16 cellular contexts compared by ENCODE assay signal in genomic region chr15:22962611-22963010, GRCh38. TPM values are rescaled to one million over a fixed set of nuclear protein-coding genes. Genes with fewer than 3 reads are reported as not detected.
DNase-seq lines count a peak whose midpoint lies in the region; ATAC-seq and TF ChIP-seq lines count a peak whose summit lies in the region.
"Had no signal": no experiment of that assay in that cellular context is flagged by ENCODE, and none has a peak within 500 bp of the region (broad histone marks: within the 10 kb centered on the region; RNA-seq: fewer than 3 reads in every experiment).

No MANE protein-coding gene starts in this region.

- peaks cover 89% of the 10 kb centered on the region for H3K4me1 ChIP-seq in left ventricle myocardium inferior
- H3K4me1 ChIP-seq in stomach = peaks cover 27 to 87% (median 54%) of the 10 kb centered on the region in 4 donors
- no peaks in the 10 kb centered on the region for H3K4me1 ChIP-seq in SJCRH30

- ATAC-seq in Right ventricle myocardium superior (ENCODE audit: poor library complexity) = no peak

- intact Hi-C loops in left ventricle myocardium inferior (cut with micrococcal nuclease) = no loop called here
- intact Hi-C loops in Right ventricle myocardium superior (cut with DNase I) = no loop called here
- intact Hi-C loops in stomach (cut with DNase I; ENCODE audit: low total_unique reads) = no loop called here

- H3K36me3 ChIP-seq in left ventricle myocardium inferior (peaks cover 5% of the 10 kb centered on the region), stomach (peaks cover 0 to 6% (median 0%) of the 10 kb centered on the region in 4 donors), SJCRH30 (no peaks in the 10 kb centered on the region)

- H3K27ac Mint-ChIP-seq in mesothelial cell of epicardium = peak overlapping the region; percentile 64
- H3K27ac Mint-ChIP-seq: IgD-negative memory B cell had no signal

- H3K27me3 ChIP-seq in left ventricle myocardium inferior (ENCODE audit: low read depth) (no peaks in the 10 kb centered on the region), stomach (no peaks in the 10 kb centered on the region), SJCRH30 (no peaks in the 10 kb centered on the region)

- TF ChIP-seq CTCF in left ventricle myocardium inferior (IDR thresholded peaks at IDR 0.05; ENCODE audit: borderline replicate concordance) (no peak), mesothelial cell of epicardium (IDR thresholded peaks at IDR 0.05; ENCODE audit: unreplicated experiment) (no peak), stomach (IDR thresholded peaks at IDR 0.05) (no peak)

- H3K27ac ChIP-seq in left ventricle myocardium inferior (replicated peaks) (peak overlapping the region; percentile 78), stomach (peak overlapping the region in 3 of 5 donors; percentile 39 to 65 (median 59)), SJCRH30 (no peak overlapping the region)

- no peak for TF ChIP-seq EP300 in stomach (IDR thresholded peaks at IDR 0.05)

- no peaks in the 10 kb centered on the region for H3K9me3 Mint-ChIP-seq in mesothelial cell of epicardium
- H3K9me3 Mint-ChIP-seq: IgD-negative memory B cell had no signal

- H3K4me1 Mint-ChIP-seq in mesothelial cell of epicardium = peaks cover 19% of the 10 kb centered on the region

- H3K4me3 ChIP-seq in left ventricle myocardium inferior = no peak overlapping the region
- H3K4me3 ChIP-seq in stomach = no peak overlapping the region
- H3K4me3 ChIP-seq in SJCRH30 = no peak overlapping the region

- H3K27me3 Mint-ChIP-seq in mesothelial cell of epicardium (ENCODE audit: low read depth) = no peaks in the 10 kb centered on the region

- no peaks in the 10 kb centered on the region for H3K9me3 ChIP-seq in left ventricle myocardium inferior (replicated peaks)
- no peaks in the 10 kb centered on the region for H3K9me3 ChIP-seq in stomach
- no peaks in the 10 kb centered on the region for H3K9me3 ChIP-seq in SJCRH30 (replicated peaks)

- no peak for TF ChIP-seq POLR2A in stomach (IDR thresholded peaks at IDR 0.05)

- peaks cover 1% of the 10 kb centered on the region for H3K36me3 Mint-ChIP-seq in mesothelial cell of epicardium
- H3K36me3 Mint-ChIP-seq: IgD-negative memory B cell had no signal

- WGBS in stomach, 5 donors = 91 to 98% (median 96%) methylated on average over 12 of the region's 12 CpGs

- no peak for DNase-seq in left ventricle myocardium inferior
- no peak for DNase-seq in Right ventricle myocardium superior
- DNase-seq in mesothelial cell of epicardium (ENCODE audit: low spot score in 2 of 2, unreplicated experiment in 2 of 2) = no peak
- DNase-seq in stomach = no peak
- no peak for DNase-seq in occipital lobe (lab: John Stamatoyannopoulos, UW)
- no peak for DNase-seq in DMS79 treated with DMSO at 0.1 percent for 48 hours (lab: John Stamatoyannopoulos, UW)
- no peak for DNase-seq in SJCRH30
- no peak for DNase-seq in stimulated activated CD8-positive, alpha-beta memory T cell treated with anti-CD3 and anti-CD28 coated beads, Interleukin-4, amount 100 ng/mL, for 48 hours
- DNase-seq: COR-L47, DMS153, HCEC 1CT, NCI-H1417, NCI-H1930, NCI-H510A treated with DMSO at 0.1 percent for 48 hours had no signal

- no peak overlapping the region for H3K4me3 Mint-ChIP-seq in mesothelial cell of epicardium
- H3K4me3 Mint-ChIP-seq: CD14-positive monocyte, IgD-negative memory B cell had no signal

RNA-seq across cellular contexts. Expression of gene CYFIP1, which starts 17.6 kb away (rescaled TPM):
- 24.1 TPM for total RNA-seq in left ventricle myocardium inferior
- 28.8 TPM for total RNA-seq in Right ventricle myocardium superior
- 98.3 to 111 TPM (median 105 TPM) in 3 replicates for total RNA-seq in mesothelial cell of epicardium
- total RNA-seq in stomach = 100 to 1,000 TPM in 2 of 5 donors, 10 to 100 TPM in 3; 40.3 to 214 (median 99.9) TPM
- polyA plus RNA-seq in stomach = 10 to 100 TPM; 21.8 to 38.8 (median 33.1) TPM
- 83.3 TPM for total RNA-seq in occipital lobe
- 58.7 and 60.6 TPM in 2 replicates for total RNA-seq in SJCRH30 (2014; rRNA removed; shearing (Covaris generic))
